ENCODE assay signal across 1 cellular context in the genomic region with DNA sequence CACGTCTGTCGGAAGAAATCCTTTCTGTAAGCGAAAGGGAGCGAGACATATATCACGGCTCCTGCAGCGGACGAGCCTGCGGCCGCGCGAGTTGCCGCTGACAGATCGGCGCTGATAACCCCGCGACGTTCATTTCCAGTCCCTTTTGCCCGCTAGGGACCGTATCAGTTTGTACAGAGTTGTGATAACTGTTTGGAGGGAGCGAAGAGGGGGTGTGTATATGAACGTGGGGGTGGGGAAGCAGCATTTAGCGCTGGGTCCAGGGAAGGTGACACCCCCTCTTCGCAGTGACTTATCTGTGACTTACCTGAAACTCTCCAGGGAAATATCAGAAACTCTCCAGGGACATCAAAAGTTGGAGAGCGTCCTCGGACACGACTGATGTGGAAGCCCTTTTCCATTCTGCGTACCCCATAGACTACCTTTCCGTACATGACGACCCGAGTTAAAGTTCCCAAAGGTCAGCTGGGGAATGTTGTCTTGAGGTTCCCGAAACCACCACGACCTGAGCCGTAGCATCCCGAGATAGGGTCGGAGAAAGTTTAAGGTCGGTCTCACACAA.
A peak's percentile ranks its signal among the peaks of the same experiment; 100 is the strongest.
TF ChIP-seq lines count a peak whose summit lies in the region.

No MANE protein-coding gene starts in this region.

TF ChIP-seq in H1, 55 proteins besides CTCF, POLR2A, EP300 and RAD21:
- TF ChIP-seq EZH2 (IDR thresholded peaks at IDR 0.05; ENCODE audit: low read depth, low read length, severe bottlenecking) = peak; percentile 75
- TF ChIP-seq SIN3A (conservative IDR thresholded peaks at IDR 0.05 in 1 of 2, IDR thresholded peaks at IDR 0.05 in 1 of 2; ENCODE audit: low read depth in 1 of 2, low read length in 2 of 2) = 0 out of 4 replicates have a peak, but pooled peaks of 1 of the 2 experiments have one; percentile 4
- no peak for TF ChIP-seq KDM5A (IDR thresholded peaks at IDR 0.05; ENCODE audit: low read length)
- no peak for TF ChIP-seq CHD2 (IDR thresholded peaks at IDR 0.05; ENCODE audit: low read length)
- TF ChIP-seq KDM1A (IDR thresholded peaks at IDR 0.05; ENCODE audit: borderline replicate concordance, low read length) = no peak
- TF ChIP-seq BRCA1 (IDR thresholded peaks at IDR 0.05; ENCODE audit: low read depth, low read length) = no peak
- peak; percentile 51 for TF ChIP-seq SUZ12 (IDR thresholded peaks at IDR 0.05; ENCODE audit: low read length)
